In the genomic region with DNA sequence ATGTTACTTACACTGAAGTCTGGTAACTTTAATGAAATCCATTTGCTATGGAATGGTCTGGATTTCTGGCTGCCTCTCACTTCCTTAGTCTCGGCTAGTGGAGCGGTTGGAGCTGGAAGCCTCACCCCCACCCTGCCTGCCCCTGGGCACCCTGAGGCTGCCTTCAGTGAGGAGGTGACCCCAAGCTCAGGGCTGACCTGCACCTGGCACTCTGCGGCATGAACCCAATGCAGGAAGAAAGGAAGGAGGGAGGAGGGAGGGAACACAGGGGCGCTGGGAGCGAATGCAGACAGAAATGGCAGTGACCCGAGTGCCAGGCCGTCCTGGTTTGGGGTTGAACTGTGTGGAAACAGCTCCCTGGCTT, we compare ENCODE assay signal across 18 cellular contexts.
A peak's percentile ranks its signal among the peaks of the same experiment; 100 is the strongest.
DNase-seq lines count a peak whose midpoint lies in the region; ATAC-seq and TF ChIP-seq lines count a peak whose summit lies in the region.
"Had no signal": no experiment of that assay in that cellular context is flagged by ENCODE, and none has a peak within 500 bp of the region (broad histone marks: within the 10 kb centered on the region; RNA-seq: fewer than 3 reads in every experiment).

No MANE protein-coding gene starts in this region.

- no peaks in the 10 kb centered on the region for H3K27me3 ChIP-seq in right cardiac atrium (ENCODE audit: control insufficient read depth, insufficient read depth)
- H3K27me3 ChIP-seq in WERI-Rb-1 (ENCODE audit: insufficient read depth, low read depth, severe bottlenecking): peaks cover 86% of the 10 kb centered on the region
- peaks cover 0 to 51% of the 10 kb centered on the region in 2 donors for H3K27me3 ChIP-seq in left lung

- 81% methylated on average over 7 of the region's 7 CpGs for WGBS in right cardiac atrium

- no peak for TF ChIP-seq CTCF in WERI-Rb-1 (IDR thresholded peaks at IDR 0.05; ENCODE audit: low read depth, low read length)
- TF ChIP-seq CTCF in left lung (IDR thresholded peaks at IDR 0.05): no peak

- ATAC-seq in right cardiac atrium (no peak), left lung (no peak)
- ATAC-seq: effector memory CD8-positive, alpha-beta T cell had no signal

- intact Hi-C loops in cardiac septum (cut with DNase I): no loop called here
- intact Hi-C loops in right cardiac atrium (cut with DNase I): no loop called here
- intact Hi-C loops in left lung (cut with DNase I): no loop called here

- H3K36me3 ChIP-seq in WERI-Rb-1 (no peaks in the 10 kb centered on the region), left lung (no peaks in the 10 kb centered on the region)
- H3K36me3 ChIP-seq: esophagus muscularis mucosa, lower lobe of right lung, SJCRH30 had no signal

- peak; percentile 31 for DNase-seq in cardiac septum (ENCODE audit: low spot score)
- DNase-seq in right cardiac atrium: no peak
- DNase-seq in WERI-Rb-1: peak; percentile 3
- DNase-seq in left lung: peak; percentile 22 to 48
- peak; percentile 32 for DNase-seq in ureter (ENCODE audit: low spot score)
- DNase-seq in activated CD8-positive, alpha-beta memory T cell treated with anti-CD3 and anti-CD28 coated beads for 24 hours: no peak
- no peak for DNase-seq in H4 (ENCODE audit: low spot score)
- DNase-seq: activated CD4-positive, alpha-beta T cell treated with anti-CD3 and anti-CD28 coated beads, Interleukin-2, amount 50 U/mL, for 4 hours; C1 segment of cervical spinal cord; effector memory CD8-positive, alpha-beta T cell; EL; NCI-H1417; NCI-H510A; SJCRH30; trophoblast cell had no signal

- H3K4me1 ChIP-seq in right cardiac atrium (ENCODE audit: control insufficient read depth, insufficient read depth, low read length) (no peaks in the 10 kb centered on the region), left lung (no peaks in the 10 kb centered on the region)
- H3K4me1 ChIP-seq: esophagus muscularis mucosa, lower lobe of right lung, SJCRH30 had no signal

- H3K9me3 ChIP-seq in right cardiac atrium (ENCODE audit: control insufficient read depth, low read length) (no peaks in the 10 kb centered on the region), WERI-Rb-1 (ENCODE audit: severe bottlenecking) (no peaks in the 10 kb centered on the region), left lung (no peaks in the 10 kb centered on the region)
- H3K9me3 ChIP-seq: esophagus muscularis mucosa, lower lobe of right lung, SJCRH30 had no signal

- H3K27ac ChIP-seq in right cardiac atrium (ENCODE audit: low read length) (no peak overlapping the region), WERI-Rb-1 (no peak overlapping the region), left lung (no peak overlapping the region)
- H3K27ac ChIP-seq: esophagus muscularis mucosa, HL-60, lower lobe of right lung, SJCRH30 had no signal

- H3K4me3 ChIP-seq in right cardiac atrium (ENCODE audit: low read length) (no peak overlapping the region), WERI-Rb-1 (ENCODE audit: low read depth, low read length) (no peak overlapping the region), left lung (no peak overlapping the region)
- H3K4me3 ChIP-seq: esophagus muscularis mucosa, lower lobe of right lung, SJCRH30 had no signal

Comparison
In these comparisons a context has a peak if more than half of its experiments do, and no peak if none do; other contexts are left out.
1. DNase-seq: peak in cardiac septum (single experiment), WERI-Rb-1 (single experiment), left lung (2 of 2) and ureter (single experiment); none in right cardiac atrium (0 of 3), activated CD8-positive, alpha-beta memory T cell treated with anti-CD3 and anti-CD28 coated beads for 24 hours (single experiment) and H4 (single experiment).